Comparison of ENCODE assay signal across 11 cellular contexts in genomic region chr10:57141708-57142107, GRCh38.
"Had no signal": no experiment of that assay in that cellular context is flagged by ENCODE, and none has a peak within 500 bp of the region (broad histone marks: within the 10 kb centered on the region; RNA-seq: fewer than 3 reads in every experiment).

No MANE protein-coding gene starts in this region.

- H3K9me3 ChIP-seq: HAP-1 had no signal

- H3K4me2 ChIP-seq: GM23338 had no signal

- H2AFZ ChIP-seq: GM23248, GM23338 had no signal

- H3K9ac ChIP-seq: GM23248 had no signal

- DNase-seq: GM23248, GOT3, H7, H9, HCEC 1CT, HFFc6 had no signal

- H3K36me3 ChIP-seq: HAP-1 had no signal

- H3K4me3 ChIP-seq: GM23248, GM23338, HAP-1 had no signal

- ATAC-seq: GM23338, HCT116 had no signal

- FAIRE-seq: H1, H54 had no signal

- H3K27ac ChIP-seq: GM23248 had no signal
